Comparison of ENCODE assay signal across 10 cellular contexts in the genomic region with DNA sequence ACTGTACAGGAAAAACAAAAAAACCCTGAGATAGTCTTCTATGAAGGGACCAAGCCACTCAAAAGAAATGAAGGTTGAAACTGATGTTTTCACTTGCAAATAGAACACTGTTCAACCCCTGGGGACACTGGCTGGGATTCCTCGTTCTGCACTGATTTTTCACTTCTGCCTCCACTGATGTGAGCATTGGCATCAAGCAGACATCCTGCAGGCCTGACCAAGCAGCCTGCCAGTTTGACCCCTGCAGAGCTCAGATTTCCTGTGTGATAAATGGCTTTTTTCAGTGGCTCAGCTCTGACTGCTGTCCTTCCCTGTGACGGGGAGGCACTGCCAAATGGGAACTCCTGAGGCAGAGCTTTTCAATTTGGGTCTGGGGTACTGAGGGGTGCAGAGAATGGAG. TPM values are rescaled to one million over a fixed set of nuclear protein-coding genes. Genes with fewer than 3 reads are reported as not detected.
DNase-seq lines count a peak whose midpoint lies in the region; ATAC-seq, FAIRE-seq and TF ChIP-seq lines count a peak whose summit lies in the region.
"Had no signal": no experiment of that assay in that cellular context is flagged by ENCODE, and none has a peak within 500 bp of the region (broad histone marks: within the 10 kb centered on the region; RNA-seq: fewer than 3 reads in every experiment).

No MANE protein-coding gene starts in this region.

- no peaks in the 10 kb centered on the region for H3K9me3 Mint-ChIP-seq in natural killer cell
- H3K9me3 Mint-ChIP-seq: activated naive CD8-positive, alpha-beta T cell treated with anti-CD3 and anti-CD28 coated beads, Interleukin-2, amount 10 ng/mL, durations not matched to agents 7 days and 5 days had no signal

- peak overlapping the region; percentile 70 to 80 for H3K27ac Mint-ChIP-seq in natural killer cell

- ATAC-seq in GM18907 (IDR thresholded peaks at IDR 0.05; ENCODE audit: unreplicated experiment) (peak; percentile 89), HG02610 (IDR thresholded peaks at IDR 0.05; ENCODE audit: unreplicated experiment) (peak; percentile 65), natural killer cell (peak in 1 of 3 donors; percentile 54)

- H3K4me3 Mint-ChIP-seq in natural killer cell, result no peak overlapping the region
- H3K4me3 Mint-ChIP-seq: activated naive CD8-positive, alpha-beta T cell treated with anti-CD3 and anti-CD28 coated beads, Interleukin-2, amount 10 ng/mL, durations not matched to agents 7 days and 5 days had no signal

- H3K4me1 Mint-ChIP-seq in natural killer cell, result peaks cover 29 to 38% of the 10 kb centered on the region in 2 donors

- intact Hi-C loops in natural killer cell (cut with micrococcal nuclease), result no loop called here

- no peak for TF ChIP-seq CTCF in natural killer cell (IDR thresholded peaks at IDR 0.05)

- H3K36me3 Mint-ChIP-seq in natural killer cell, result peaks cover 28% of the 10 kb centered on the region

- no peaks in the 10 kb centered on the region for H3K27me3 Mint-ChIP-seq in natural killer cell (ENCODE audit: low read depth in 2 of 2)
- H3K27me3 Mint-ChIP-seq: activated naive CD8-positive, alpha-beta T cell treated with anti-CD3 and anti-CD28 coated beads, Interleukin-2, amount 10 ng/mL, durations not matched to agents 7 days and 5 days had no signal

- FAIRE-seq in HTR-8/SVneo (lab: Jason Lieb, UNC), result no peak

- peak; percentile 13 for DNase-seq in RPMI7951 (ENCODE audit: low read depth)
- DNase-seq in natural killer cell, result no peak
- DNase-seq in foreskin melanocyte, result no peak
- no peak for DNase-seq in HTR-8/SVneo (ENCODE audit: insufficient read length, low spot score)
- no peak for DNase-seq in stimulated activated naive CD4-positive, alpha-beta T cell (lab: John Stamatoyannopoulos, UW)
- DNase-seq: activated naive CD8-positive, alpha-beta T cell treated with anti-CD3 and anti-CD28 coated beads, Interleukin-2, amount 10 ng/mL, durations not matched to agents 7 days and 5 days; NCI-H1436; SW 1271 had no signal

RNA-seq across cellular contexts. Expression of gene RASGRP1, which starts 50.0 kb away (rescaled TPM):
- 0.12 and 0.20 TPM in 2 replicates for total RNA-seq in RPMI7951 (2014; rRNA removed; shearing (Covaris generic))
- 100 to 1,000 TPM in 1 of 3 donors, 10 to 100 TPM in 2; 65.9 to 122 (median 96.5) TPM for total RNA-seq in natural killer cell

Comparison
In these comparisons a context has a peak if more than half of its experiments do, and no peak if none do; other contexts are left out.
1. RNA of gene RASGRP1, which starts 50.0 kb away (total RNA-seq): 65.9 to 122 TPM in natural killer cell; 0.12 to 0.20 TPM in RPMI7951; every median in the first group is over 10 times any median in the second.